13 cellular contexts compared by ENCODE assay signal in the genomic region with DNA sequence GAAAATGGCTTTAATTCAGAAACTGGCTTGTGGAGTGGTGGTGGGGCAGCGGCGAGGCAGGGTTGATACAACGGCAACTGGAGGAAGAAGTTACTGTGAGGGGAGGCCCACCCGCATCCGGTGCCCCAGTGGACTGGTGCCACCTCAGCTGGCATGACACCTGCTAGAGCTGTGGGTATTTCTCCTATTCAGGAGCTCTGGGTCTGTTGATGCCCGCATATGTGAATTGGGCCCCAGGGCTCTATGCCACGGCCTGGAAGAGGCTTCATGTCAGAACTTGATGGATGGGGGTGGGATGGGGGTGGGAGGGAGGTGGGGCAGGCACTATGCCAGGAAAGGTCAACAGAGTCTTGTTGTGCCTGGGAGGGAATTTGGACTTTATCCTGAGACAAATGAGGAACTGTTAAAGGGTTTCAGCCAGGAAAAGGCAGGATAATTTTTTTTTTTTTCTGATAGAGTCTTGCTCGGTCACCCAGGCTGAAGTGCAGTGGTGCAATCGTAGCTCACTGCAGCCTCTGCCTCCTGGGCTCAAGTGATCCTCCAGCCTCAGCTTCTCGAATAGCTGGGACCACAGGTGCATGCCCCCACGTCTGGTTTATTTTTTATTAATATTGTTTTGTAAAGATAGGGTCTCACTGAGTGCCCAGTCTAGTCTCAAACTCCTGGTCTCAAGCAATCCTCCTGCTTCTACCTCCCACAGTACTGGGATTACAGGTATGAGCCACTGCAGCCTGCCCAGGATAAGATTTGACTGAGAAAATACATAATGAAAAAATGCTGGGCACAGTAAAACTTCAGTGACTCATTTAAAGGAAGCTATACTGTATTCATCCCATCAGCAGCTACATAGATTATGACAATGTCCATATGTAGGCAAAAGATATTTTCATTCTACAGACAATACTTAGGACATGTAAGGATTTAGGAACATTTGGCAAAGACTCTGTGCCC. TPM values are rescaled to one million over a fixed set of nuclear protein-coding genes. Genes with fewer than 3 reads are reported as not detected.
DNase-seq lines count a peak whose midpoint lies in the region; ATAC-seq and TF ChIP-seq lines count a peak whose summit lies in the region.
"Had no signal": no experiment of that assay in that cellular context is flagged by ENCODE, and none has a peak within 500 bp of the region (broad histone marks: within the 10 kb centered on the region; RNA-seq: fewer than 3 reads in every experiment).

No MANE protein-coding gene starts in this region.

- H3K36me3 ChIP-seq in sigmoid colon (no peaks in the 10 kb centered on the region), A673 (ENCODE audit: insufficient read depth, low read length, poor library complexity, severe bottlenecking) (no peaks in the 10 kb centered on the region)
- H3K36me3 ChIP-seq: gastrocnemius medialis, neural progenitor cell had no signal

- in situ Hi-C loops in SK-MEL-5 (cut with HindIII; ENCODE audit: low pct_unique_long_range_greater_than_20kb, low sequenced_read_pairs) = no loop called here

- TF ChIP-seq EP300 in sigmoid colon (IDR thresholded peaks at IDR 0.05) = no peak

- H3K4me1 ChIP-seq in sigmoid colon = peaks cover 0 to 24% (median 22%) of the 10 kb centered on the region in 4 donors
- H3K4me1 ChIP-seq in A673 (ENCODE audit: insufficient read depth, low read length, poor library complexity, severe bottlenecking) = no peaks in the 10 kb centered on the region
- H3K4me1 ChIP-seq: gastrocnemius medialis had no signal

- 12 to 31% methylated on average over 11 of the region's 11 CpGs for WGBS in sigmoid colon, 2 donors

- H3K9me3 ChIP-seq in sigmoid colon (no peaks in the 10 kb centered on the region), A673 (ENCODE audit: low read depth, low read length, poor library complexity, severe bottlenecking) (no peaks in the 10 kb centered on the region)
- H3K9me3 ChIP-seq: gastrocnemius medialis had no signal

- DNase-seq in HCEC 1CT (peak; percentile 47), SK-MEL-5 (ENCODE audit: low read depth, low spot score) (peak; percentile 65), hepatic stellate cell (ENCODE audit: low spot score) (peak; percentile 28), sigmoid colon (peak; percentile 61), RKO (ENCODE audit: low spot score) (no peak), A673 (ENCODE audit: low spot score) (no peak), GM03348 (ENCODE audit: low spot score) (no peak)
- DNase-seq: activated CD4-positive, CD25-positive, alpha-beta regulatory T cell treated with anti-CD3 and anti-CD28 coated beads, Interleukin-2, amount 50 U/mL, for 72 hours; gastrocnemius medialis; GF-D8; KBM-7 had no signal

- ATAC-seq in HG03196 (IDR thresholded peaks at IDR 0.05; ENCODE audit: unreplicated experiment) = no peak

- no peak for TF ChIP-seq POLR2A in sigmoid colon (IDR thresholded peaks at IDR 0.05)

- no peak for TF ChIP-seq CTCF in sigmoid colon (IDR thresholded peaks at IDR 0.05)
- no peak for TF ChIP-seq CTCF in A673 (conservative IDR thresholded peaks at IDR 0.05; ENCODE audit: low read depth, low read length)

- H3K27ac ChIP-seq in sigmoid colon (peak overlapping the region in 2 of 4 donors; percentile 12 to 58), A673 (ENCODE audit: low read depth, low read length, poor library complexity, severe bottlenecking) (no peak overlapping the region)
- H3K27ac ChIP-seq: gastrocnemius medialis, neural progenitor cell had no signal

- POLR2A ChIA-PET in A673 (lab: Charles Lee; ENCODE audit: low non-redundant PET) = no interaction called here

- CTCF ChIA-PET in A673 (lab: Charles Lee) = no interaction called here

- no TSS peak for BruUV-seq in A673 (replicated peaks; lab: Mats Ljungman, UMichigan)

- H3K27me3 ChIP-seq in sigmoid colon = no peaks in the 10 kb centered on the region
- no peaks in the 10 kb centered on the region for H3K27me3 ChIP-seq in A673 (replicated peaks; ENCODE audit: insufficient read depth, low read depth, low read length, poor library complexity)
- H3K27me3 ChIP-seq: gastrocnemius medialis, neural progenitor cell had no signal

- intact Hi-C loops in sigmoid colon (cut with DNase I) (loop anchor here (5.0 kb wide), 1 partner anchor 51 kb away; no protein-coding TSS in a partner anchor), A673 (cut with micrococcal nuclease; ENCODE audit: unreplicated experiment) (no loop called here)

- H3K4me3 ChIP-seq in sigmoid colon = no peak overlapping the region
- H3K4me3 ChIP-seq in A673 (ENCODE audit: low read depth, low read length, poor library complexity, severe bottlenecking) = no peak overlapping the region
- H3K4me3 ChIP-seq: gastrocnemius medialis, neural progenitor cell had no signal

RNA-seq across cellular contexts. Expression of gene SH2D6, which starts 52.6 kb away (rescaled TPM):
- 0.40 and 0.66 TPM in 2 replicates for total RNA-seq in SK-MEL-5 (2014; rRNA removed; shearing (Covaris generic))
- polyA plus RNA-seq in SK-MEL-5 (2015; cell fraction: cytosol; rRNA removed) = not detected in 2 replicates
- polyA plus RNA-seq in SK-MEL-5 (2015; cell fraction: nucleus; rRNA removed) = 1.8 and 3.9 TPM in 2 replicates
- not detected for total RNA-seq in sigmoid colon
- polyA plus RNA-seq in sigmoid colon = 10 to 100 TPM in 2 of 3 donors, 1 to 10 TPM in 1; 2.8 to 14.6 (median 11.4) TPM
- total RNA-seq in A673 (2021) = 0.52 and 1.1 TPM in 2 replicates

Comparison
In these comparisons a context has a peak if more than half of its experiments do, and no peak if none do; other contexts are left out.
1. DNase-seq: peak in HCEC 1CT (single experiment), SK-MEL-5 (single experiment), hepatic stellate cell (single experiment) and sigmoid colon (single experiment); none in RKO (single experiment), A673 (single experiment) and GM03348 (single experiment).